26 cellular contexts compared by ENCODE assay signal in the genomic region with DNA sequence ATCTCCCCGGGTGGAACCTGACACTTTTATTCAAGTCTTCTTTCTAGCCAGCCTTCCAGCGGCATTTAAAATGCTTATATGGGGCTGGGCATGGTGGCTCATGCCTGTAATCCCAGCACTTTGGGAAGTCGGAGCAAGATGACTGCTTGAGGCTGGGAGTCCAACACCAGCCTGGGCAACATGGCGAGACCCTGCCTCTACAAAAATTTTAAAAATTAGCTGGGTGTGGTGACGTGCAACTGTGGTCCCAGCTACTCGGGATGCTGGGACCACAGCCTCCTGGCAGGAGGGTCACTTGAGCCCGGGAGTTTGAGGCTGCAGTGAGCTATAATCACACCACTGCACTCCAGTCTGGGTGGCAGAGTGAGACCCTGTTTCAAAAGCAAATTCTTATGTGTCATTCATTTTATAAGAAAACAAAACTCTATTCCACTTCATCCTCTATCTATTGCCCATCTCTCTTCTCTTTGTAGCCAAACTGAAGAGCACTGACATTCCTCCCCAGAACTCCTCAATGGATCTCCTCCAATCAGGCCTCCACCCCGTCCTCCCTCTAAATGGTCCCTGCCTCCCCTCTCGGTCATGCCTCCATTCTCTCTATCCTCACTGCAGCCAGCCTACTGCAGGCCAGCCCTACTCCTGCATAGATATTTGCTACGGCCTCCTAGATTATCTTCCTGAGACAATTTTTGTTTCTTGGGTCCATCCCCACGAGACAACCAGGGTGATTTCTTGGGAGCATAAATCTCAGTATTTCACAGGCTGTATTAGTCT. TPM values are rescaled to one million over a fixed set of nuclear protein-coding genes. Genes with fewer than 3 reads are reported as not detected.
DNase-seq lines count a peak whose midpoint lies in the region; ATAC-seq and TF ChIP-seq lines count a peak whose summit lies in the region.
"Had no signal": no experiment of that assay in that cellular context is flagged by ENCODE, and none has a peak within 500 bp of the region (broad histone marks: within the 10 kb centered on the region; RNA-seq: fewer than 3 reads in every experiment).

No MANE protein-coding gene starts in this region.

- DNase-seq in right atrium auricular region (ENCODE audit: low spot score): peak; percentile 28
- DNase-seq in Right ventricle myocardium superior: no peak
- DNase-seq in epithelial cell of prostate (ENCODE audit: low read depth, low spot score): no peak
- peak; percentile 31 for DNase-seq in posterior vena cava (ENCODE audit: low spot score)
- DNase-seq in vagina (ENCODE audit: extremely low spot score in 2 of 2): peak in 1 of 2 donors; percentile 67
- DNase-seq in GM23338 (ENCODE audit: low spot score): no peak
- no peak for DNase-seq in activated T-helper 2 cell treated with anti-CD3 and anti-CD28 coated beads, Interferon-gamma antibody, Interleukin-2, Interleukin-4, amounts not matched to agents 10 μg/mL and 5 μg/mL and 100 μg/mL, durations not matched to agents 14 hours and 24 hours and 36 hours (ENCODE audit: low spot score)
- DNase-seq: activated CD8-positive, alpha-beta T cell treated with anti-CD3 and anti-CD28 coated beads, Interleukin-2, amount 10 ng/mL, durations not matched to agents 7 days and 5 days; activated naive CD4-positive, alpha-beta T cell treated with anti-CD3 and anti-CD28 coated beads, Interleukin-2, amount 10 ng/mL, durations not matched to agents 7 days and 5 days; activated T-cell treated with anti-CD3 and anti-CD28 coated beads, Interleukin-2, amount 50 U/mL, for 4 hours; amygdala; effector memory CD8-positive, alpha-beta T cell; HCEC 1CT; kidney; naive thymus-derived CD4-positive, alpha-beta T cell; NCI-H2081 treated with DMSO at 0.1 percent for 48 hours; NCI-H446; occipital lobe; SIG-M5; stimulated activated naive B cell treated with anti-CD40 and anti-IgM and Interleukin-4, amounts not matched to agents 10 μg/mL and 1 μg/mL and 100 μg/mL, for 72 hours; SW 1271 had no signal

- no peak for TF ChIP-seq POLR2A in vagina (IDR thresholded peaks at IDR 0.05)

- H3K27ac ChIP-seq in right atrium auricular region (peak overlapping the region; percentile 57 to 73), epithelial cell of prostate (peak overlapping the region; percentile 5), vagina (peak overlapping the region; percentile 47), GM23338 (ENCODE audit: low read depth) (no peak overlapping the region)
- H3K27ac ChIP-seq: breast epithelium, C4-2B, colonic mucosa, thoracic aorta had no signal

- H3K4me1 Mint-ChIP-seq in GM23338: peaks cover 5% of the 10 kb centered on the region
- H3K4me1 Mint-ChIP-seq in activated T-helper 2 cell treated with anti-CD3 and anti-CD28 coated beads, Interferon-gamma antibody, Interleukin-2, Interleukin-4, amounts not matched to agents 10 μg/mL and 5 μg/mL and 100 μg/mL, durations not matched to agents 14 hours and 24 hours and 36 hours (ENCODE audit: low read depth): peaks cover 35% of the 10 kb centered on the region

- no peaks in the 10 kb centered on the region for H3K27me3 ChIP-seq in right atrium auricular region
- H3K27me3 ChIP-seq in vagina: no peaks in the 10 kb centered on the region
- H3K27me3 ChIP-seq in GM23338 (ENCODE audit: insufficient read depth): no peaks in the 10 kb centered on the region
- H3K27me3 ChIP-seq: breast epithelium, colonic mucosa had no signal

- no peaks in the 10 kb centered on the region for H3K9me2 ChIP-seq in GM23338 (ENCODE audit: insufficient read depth)

- H3K27ac Mint-ChIP-seq in GM23338: no peak overlapping the region
- no peak overlapping the region for H3K27ac Mint-ChIP-seq in activated T-helper 2 cell treated with anti-CD3 and anti-CD28 coated beads, Interferon-gamma antibody, Interleukin-2, Interleukin-4, amounts not matched to agents 10 μg/mL and 5 μg/mL and 100 μg/mL, durations not matched to agents 14 hours and 24 hours and 36 hours
- H3K27ac Mint-ChIP-seq: activated CD8-positive, alpha-beta T cell treated with anti-CD3 and anti-CD28 coated beads, Interleukin-2, amount 10 ng/mL, durations not matched to agents 7 days and 5 days; activated naive CD4-positive, alpha-beta T cell treated with anti-CD3 and anti-CD28 coated beads, Interleukin-2, amount 10 ng/mL, durations not matched to agents 7 days and 5 days; naive thymus-derived CD4-positive, alpha-beta T cell had no signal

- H3K4me3 Mint-ChIP-seq in GM23338: no peak overlapping the region
- no peak overlapping the region for H3K4me3 Mint-ChIP-seq in activated T-helper 2 cell treated with anti-CD3 and anti-CD28 coated beads, Interferon-gamma antibody, Interleukin-2, Interleukin-4, amounts not matched to agents 10 μg/mL and 5 μg/mL and 100 μg/mL, durations not matched to agents 14 hours and 24 hours and 36 hours (ENCODE audit: low read depth)
- H3K4me3 Mint-ChIP-seq: activated CD8-positive, alpha-beta T cell treated with anti-CD3 and anti-CD28 coated beads, Interleukin-2, amount 10 ng/mL, durations not matched to agents 7 days and 5 days; activated naive CD4-positive, alpha-beta T cell treated with anti-CD3 and anti-CD28 coated beads, Interleukin-2, amount 10 ng/mL, durations not matched to agents 7 days and 5 days; activated T-cell treated with anti-CD3 and anti-CD28 coated beads, Interleukin-2, amount 50 U/mL, for 4 hours; effector memory CD8-positive, alpha-beta T cell; naive thymus-derived CD4-positive, alpha-beta T cell; stimulated activated naive B cell treated with anti-CD40 and anti-IgM and Interleukin-4, amounts not matched to agents 10 μg/mL and 1 μg/mL and 100 μg/mL, for 72 hours had no signal

- ATAC-seq in Right ventricle myocardium superior (ENCODE audit: poor library complexity) (no peak), HG03378 (IDR thresholded peaks at IDR 0.05; ENCODE audit: unreplicated experiment) (no peak), GM23338 (no peak)
- ATAC-seq: activated CD8-positive, alpha-beta T cell treated with anti-CD3 and anti-CD28 coated beads, Interleukin-2, amount 10 ng/mL, durations not matched to agents 7 days and 5 days; activated T-cell treated with anti-CD3 and anti-CD28 coated beads, Interleukin-2, amount 50 U/mL, for 4 hours; effector memory CD8-positive, alpha-beta T cell had no signal

- no peaks in the 10 kb centered on the region for H3K9me3 Mint-ChIP-seq in GM23338
- no peaks in the 10 kb centered on the region for H3K9me3 Mint-ChIP-seq in activated T-helper 2 cell treated with anti-CD3 and anti-CD28 coated beads, Interferon-gamma antibody, Interleukin-2, Interleukin-4, amounts not matched to agents 10 μg/mL and 5 μg/mL and 100 μg/mL, durations not matched to agents 14 hours and 24 hours and 36 hours
- H3K9me3 Mint-ChIP-seq: activated naive CD4-positive, alpha-beta T cell treated with anti-CD3 and anti-CD28 coated beads, Interleukin-2, amount 10 ng/mL, durations not matched to agents 7 days and 5 days; activated T-cell treated with anti-CD3 and anti-CD28 coated beads, Interleukin-2, amount 50 U/mL, for 4 hours; effector memory CD8-positive, alpha-beta T cell; naive thymus-derived CD4-positive, alpha-beta T cell had no signal

- H3K36me3 ChIP-seq in right atrium auricular region: no peaks in the 10 kb centered on the region
- H3K36me3 ChIP-seq in vagina: no peaks in the 10 kb centered on the region
- H3K36me3 ChIP-seq in GM23338 (ENCODE audit: insufficient read depth): no peaks in the 10 kb centered on the region
- H3K36me3 ChIP-seq: breast epithelium, colonic mucosa, thoracic aorta had no signal

- H3K36me3 Mint-ChIP-seq in GM23338 (ENCODE audit: low read depth): no peaks in the 10 kb centered on the region
- H3K36me3 Mint-ChIP-seq in activated T-helper 2 cell treated with anti-CD3 and anti-CD28 coated beads, Interferon-gamma antibody, Interleukin-2, Interleukin-4, amounts not matched to agents 10 μg/mL and 5 μg/mL and 100 μg/mL, durations not matched to agents 14 hours and 24 hours and 36 hours (ENCODE audit: low read depth): no peaks in the 10 kb centered on the region
- H3K36me3 Mint-ChIP-seq: activated naive CD4-positive, alpha-beta T cell treated with anti-CD3 and anti-CD28 coated beads, Interleukin-2, amount 10 ng/mL, durations not matched to agents 7 days and 5 days; naive thymus-derived CD4-positive, alpha-beta T cell had no signal

- peaks cover 5% of the 10 kb centered on the region for H3K27me3 Mint-ChIP-seq in GM23338 (ENCODE audit: insufficient read depth, low read depth, poor library complexity)
- peaks cover 7% of the 10 kb centered on the region for H3K27me3 Mint-ChIP-seq in activated T-helper 2 cell treated with anti-CD3 and anti-CD28 coated beads, Interferon-gamma antibody, Interleukin-2, Interleukin-4, amounts not matched to agents 10 μg/mL and 5 μg/mL and 100 μg/mL, durations not matched to agents 14 hours and 24 hours and 36 hours (ENCODE audit: low read depth)
- H3K27me3 Mint-ChIP-seq: effector memory CD8-positive, alpha-beta T cell; stimulated activated naive B cell treated with anti-CD40 and anti-IgM and Interleukin-4, amounts not matched to agents 10 μg/mL and 1 μg/mL and 100 μg/mL, for 72 hours had no signal

- H3F3A ChIP-seq in GM23338 (replicated peaks; ENCODE audit: low read depth): no peaks in the 10 kb centered on the region

- H3K79me2 ChIP-seq in GM23338 (replicated peaks; ENCODE audit: insufficient read depth): no peaks in the 10 kb centered on the region

- H3K4me1 ChIP-seq in right atrium auricular region: peaks cover 0 to 20% of the 10 kb centered on the region in 2 donors
- peaks cover 35% of the 10 kb centered on the region for H3K4me1 ChIP-seq in vagina
- no peaks in the 10 kb centered on the region for H3K4me1 ChIP-seq in GM23338 (ENCODE audit: insufficient read depth)

- H3K9me3 ChIP-seq in right atrium auricular region (no peaks in the 10 kb centered on the region), vagina (no peaks in the 10 kb centered on the region)
- H3K9me3 ChIP-seq: breast epithelium, colonic mucosa, thoracic aorta had no signal

- H3K4me3 ChIP-seq in right atrium auricular region: no peak overlapping the region
- H3K4me3 ChIP-seq in vagina: no peak overlapping the region
- H3K4me3 ChIP-seq in GM23338: no peak overlapping the region
- H3K4me3 ChIP-seq: breast epithelium, colonic mucosa, thoracic aorta had no signal

- no peak overlapping the region; the same call in 1 of the 2 replicates for H2AFZ ChIP-seq in GM23338

- TF ChIP-seq CTCF in right atrium auricular region (IDR thresholded peaks at IDR 0.05) (no peak), vagina (IDR thresholded peaks at IDR 0.05) (no peak), GM23338 (conservative IDR thresholded peaks at IDR 0.05; ENCODE audit: low read depth in 2 of 2) (no peak)

- H3K4me2 ChIP-seq in GM23338: no peak overlapping the region

- intact Hi-C loops in Right ventricle myocardium superior (cut with DNase I) (no loop called here), posterior vena cava (cut with DNase I) (no loop called here), vagina (cut with DNase I) (no loop called here)
- intact Hi-C loops in activated T-helper 2 cell treated with anti-CD3 and anti-CD28 coated beads, Interferon-gamma antibody, Interleukin-2, Interleukin-4, amounts not matched to agents 10 μg/mL and 5 μg/mL and 100 μg/mL, durations not matched to agents 14 hours and 24 hours and 36 hours (cut with micrococcal nuclease): no loop called here

- H4K20me1 ChIP-seq in GM23338 (replicated peaks; ENCODE audit: insufficient read depth): no peaks in the 10 kb centered on the region

RNA-seq across cellular contexts. Expression of a gene that starts 18.0 kb away (rescaled TPM):
- 100 to 1,000 TPM; 471 to 664 TPM for total RNA-seq in right atrium auricular region
- total RNA-seq in Right ventricle myocardium superior: 199 TPM
- 1,000 to 10,000 TPM in 1 of 2 donors, 100 to 1,000 TPM in 1; 742 to 1,258 TPM for total RNA-seq in posterior vena cava
- 1,771 TPM for total RNA-seq in vagina
- 26.9 and 29.2 TPM in 2 replicates for total RNA-seq in GM23338 (2014; rRNA removed; shearing (Covaris generic))
- 5.5 and 6.6 TPM in 2 replicates for polyA plus RNA-seq in GM23338 (2016; fragmentation: Nextera tagmentation; extraction: Ambion mirVana)
- total RNA-seq in activated T-helper 2 cell treated with anti-CD3 and anti-CD28 coated beads, Interferon-gamma antibody, Interleukin-2, Interleukin-4, amounts not matched to agents 10 μg/mL and 5 μg/mL and 100 μg/mL, durations not matched to agents 14 hours and 24 hours and 36 hours: 119 and 123 TPM in 2 replicates

Comparison
In these comparisons a context has a peak if more than half of its experiments do, and no peak if none do; other contexts are left out.
1. DNase-seq: peak in right atrium auricular region (single experiment) and posterior vena cava (single experiment); none in Right ventricle myocardium superior (single experiment), epithelial cell of prostate (single experiment), GM23338 (single experiment) and activated T-helper 2 cell treated with anti-CD3 and anti-CD28 coated beads, Interferon-gamma antibody, Interleukin-2, Interleukin-4, amounts not matched to agents 10 μg/mL and 5 μg/mL and 100 μg/mL, durations not matched to agents 14 hours and 24 hours and 36 hours (single experiment).